Comparison of ENCODE assay signal across 8 cellular contexts in genomic region chr3:155849404-155849803, GRCh38. TPM values are rescaled to one million over a fixed set of nuclear protein-coding genes. Genes with fewer than 3 reads are reported as not detected.
A peak's percentile ranks its signal among the peaks of the same experiment; 100 is the strongest.
DNase-seq lines count a peak whose midpoint lies in the region; ATAC-seq and TF ChIP-seq lines count a peak whose summit lies in the region.
"Not testable (repeated sequence)": the region's sequence is repeated elsewhere in the genome, so short reads cannot be mapped to it uniquely, and the experiment has no call there.

No MANE protein-coding gene starts in this region.

- TF ChIP-seq CTCF in CD8-positive, alpha-beta T cell (IDR thresholded peaks at IDR 0.05); OCI-LY7 (conservative IDR thresholded peaks at IDR 0.05; ENCODE audit: low read length): not testable (repeated sequence)

- intact Hi-C loops in CD8-positive, alpha-beta T cell (cut with DNase I, micrococcal nuclease); OCI-LY7 (cut with micrococcal nuclease; ENCODE audit: unreplicated experiment); activated T-helper 1 cell treated with anti-CD3 and anti-CD28 coated beads, Interleukin-12 subunit alpha, Interleukin-12 subunit beta, Interleukin-2, Interleukin-4 antibody, amounts not matched to agents 30 ng/mL and 10 ng/mL and 1 ng/mL, durations not matched to agents 14 hours and 24 hours and 36 hours (cut with micrococcal nuclease); dendritic cell treated with granulocyte-macrophage colony-stimulating factor and Interleukin-4, amounts not matched to agents 40 ng/mL and 50 ng/mL, for 4 days (cut with micrococcal nuclease); naive thymus-derived CD4-positive, alpha-beta T cell (cut with micrococcal nuclease): not testable (repeated sequence)

- not testable (repeated sequence) for H3K27me3 ChIP-seq in CD8-positive, alpha-beta T cell (ENCODE audit: insufficient read depth, low read length); naive thymus-derived CD4-positive, alpha-beta T cell (ENCODE audit: control insufficient read depth in 2 of 2, insufficient read depth in 2 of 2, low read length in 2 of 2)

- H3K9me3 ChIP-seq in CD8-positive, alpha-beta T cell (ENCODE audit: low read length); OCI-LY7 (ENCODE audit: low read length); naive thymus-derived CD4-positive, alpha-beta T cell (ENCODE audit: control insufficient read depth in 2 of 3, low read length in 3 of 3): not testable (repeated sequence)

- not testable (repeated sequence) for H3K9me3 Mint-ChIP-seq in CD8-positive, alpha-beta T cell; T-helper 2 cell treated with Interferon-gamma antibody and Interleukin-4, amounts not matched to agents 5 μg/mL and 100 μg/mL, for 36 hours; activated T-helper 1 cell treated with anti-CD3 and anti-CD28 coated beads, Interleukin-12 subunit alpha, Interleukin-12 subunit beta, Interleukin-2, Interleukin-4 antibody, amounts not matched to agents 30 ng/mL and 10 ng/mL and 1 ng/mL, durations not matched to agents 14 hours and 24 hours and 36 hours; activated naive CD8-positive, alpha-beta T cell treated with anti-CD3 and anti-CD28 coated beads, Interleukin-2, amount 50 U/mL, for 24 hours; dendritic cell treated with granulocyte-macrophage colony-stimulating factor and Interleukin-4, amounts not matched to agents 40 ng/mL and 50 ng/mL, for 4 days; naive thymus-derived CD4-positive, alpha-beta T cell; stimulated activated effector memory CD8-positive, alpha-beta T cell treated with anti-CD3 and anti-CD28 coated beads, Interleukin-12 subunit alpha, Interleukin-12 subunit beta, amount 100 ng/mL, for 72 hours

- H3K27ac ChIP-seq in CD8-positive, alpha-beta T cell (ENCODE audit: low read depth, low read length); OCI-LY7 (ENCODE audit: low read depth, low read length, poor library complexity, severe bottlenecking); naive thymus-derived CD4-positive, alpha-beta T cell (ENCODE audit: low read depth, low read length): not testable (repeated sequence)

- not testable (repeated sequence) for H3K27me3 Mint-ChIP-seq in CD8-positive, alpha-beta T cell (ENCODE audit: low read depth); T-helper 2 cell treated with Interferon-gamma antibody and Interleukin-4, amounts not matched to agents 5 μg/mL and 100 μg/mL, for 36 hours (ENCODE audit: low read depth); activated T-helper 1 cell treated with anti-CD3 and anti-CD28 coated beads, Interleukin-12 subunit alpha, Interleukin-12 subunit beta, Interleukin-2, Interleukin-4 antibody, amounts not matched to agents 30 ng/mL and 10 ng/mL and 1 ng/mL, durations not matched to agents 14 hours and 24 hours and 36 hours (ENCODE audit: insufficient read depth); activated naive CD8-positive, alpha-beta T cell treated with anti-CD3 and anti-CD28 coated beads, Interleukin-2, amount 50 U/mL, for 24 hours; dendritic cell treated with granulocyte-macrophage colony-stimulating factor and Interleukin-4, amounts not matched to agents 40 ng/mL and 50 ng/mL, for 4 days; naive thymus-derived CD4-positive, alpha-beta T cell

- ATAC-seq in CD8-positive, alpha-beta T cell; activated naive CD8-positive, alpha-beta T cell treated with anti-CD3 and anti-CD28 coated beads, Interleukin-2, amount 50 U/mL, for 24 hours; naive thymus-derived CD4-positive, alpha-beta T cell; stimulated activated effector memory CD8-positive, alpha-beta T cell treated with anti-CD3 and anti-CD28 coated beads, Interleukin-12 subunit alpha, Interleukin-12 subunit beta, amount 100 ng/mL, for 72 hours: not testable (repeated sequence)

- 0 out of 2 replicates have a peak overlapping the region, but pooled peaks have one; percentile 5 for H3K4me2 ChIP-seq in OCI-LY7 (ENCODE audit: low read length)

- peak overlapping the region; percentile 39 for H3K4me3 Mint-ChIP-seq in CD8-positive, alpha-beta T cell
- peak overlapping the region; percentile 46 for H3K4me3 Mint-ChIP-seq in T-helper 2 cell treated with Interferon-gamma antibody and Interleukin-4, amounts not matched to agents 5 μg/mL and 100 μg/mL, for 36 hours
- peak overlapping the region; percentile 49 for H3K4me3 Mint-ChIP-seq in activated T-helper 1 cell treated with anti-CD3 and anti-CD28 coated beads, Interleukin-12 subunit alpha, Interleukin-12 subunit beta, Interleukin-2, Interleukin-4 antibody, amounts not matched to agents 30 ng/mL and 10 ng/mL and 1 ng/mL, durations not matched to agents 14 hours and 24 hours and 36 hours
- peak overlapping the region; percentile 29 for H3K4me3 Mint-ChIP-seq in activated naive CD8-positive, alpha-beta T cell treated with anti-CD3 and anti-CD28 coated beads, Interleukin-2, amount 50 U/mL, for 24 hours
- peak overlapping the region; percentile 34 for H3K4me3 Mint-ChIP-seq in dendritic cell treated with granulocyte-macrophage colony-stimulating factor and Interleukin-4, amounts not matched to agents 40 ng/mL and 50 ng/mL, for 4 days
- H3K4me3 Mint-ChIP-seq in naive thymus-derived CD4-positive, alpha-beta T cell, result peak overlapping the region in 9 of 10 donors; percentile 36 to 65 (median 59)
- peak overlapping the region; percentile 41 for H3K4me3 Mint-ChIP-seq in stimulated activated effector memory CD8-positive, alpha-beta T cell treated with anti-CD3 and anti-CD28 coated beads, Interleukin-12 subunit alpha, Interleukin-12 subunit beta, amount 100 ng/mL, for 72 hours

- H3K27ac Mint-ChIP-seq in CD8-positive, alpha-beta T cell; T-helper 2 cell treated with Interferon-gamma antibody and Interleukin-4, amounts not matched to agents 5 μg/mL and 100 μg/mL, for 36 hours; activated T-helper 1 cell treated with anti-CD3 and anti-CD28 coated beads, Interleukin-12 subunit alpha, Interleukin-12 subunit beta, Interleukin-2, Interleukin-4 antibody, amounts not matched to agents 30 ng/mL and 10 ng/mL and 1 ng/mL, durations not matched to agents 14 hours and 24 hours and 36 hours; activated naive CD8-positive, alpha-beta T cell treated with anti-CD3 and anti-CD28 coated beads, Interleukin-2, amount 50 U/mL, for 24 hours; dendritic cell treated with granulocyte-macrophage colony-stimulating factor and Interleukin-4, amounts not matched to agents 40 ng/mL and 50 ng/mL, for 4 days; naive thymus-derived CD4-positive, alpha-beta T cell: not testable (repeated sequence)
- peak overlapping the region; percentile 58 for H3K27ac Mint-ChIP-seq in stimulated activated effector memory CD8-positive, alpha-beta T cell treated with anti-CD3 and anti-CD28 coated beads, Interleukin-12 subunit alpha, Interleukin-12 subunit beta, amount 100 ng/mL, for 72 hours

- CTCF ChIA-PET in CD8-positive, alpha-beta T cell (lab: Charles Lee), result interaction anchor here (2.4 kb wide), 1 partner anchor 43 kb away, joined by 10 read pairs; the partner anchor contains the start of gene C3orf33
- CTCF ChIA-PET in OCI-LY7 (lab: Charles Lee; ENCODE audit: unreplicated experiment), result not testable (repeated sequence)
- CTCF ChIA-PET in naive thymus-derived CD4-positive, alpha-beta T cell (lab: Charles Lee), result interaction anchor here (1.6 kb wide), 1 partner anchor 43 kb away, joined by 5 read pairs; the partner anchor contains the start of gene C3orf33

- not testable (repeated sequence) for H3K9me2 ChIP-seq in OCI-LY7 (ENCODE audit: insufficient read depth, low read length)

- H3K4me3 ChIP-seq in CD8-positive, alpha-beta T cell (ENCODE audit: low read depth, low read length); OCI-LY7 (ENCODE audit: low read depth, low read length, poor library complexity, severe bottlenecking); naive thymus-derived CD4-positive, alpha-beta T cell (ENCODE audit: low read length): not testable (repeated sequence)

- H3K79me2 ChIP-seq in OCI-LY7 (ENCODE audit: insufficient read depth, low read depth, low read length), result peaks cover 83% of the 10 kb centered on the region

- not testable (repeated sequence) for H2AFZ ChIP-seq in OCI-LY7 (ENCODE audit: low read length)

- POLR2A ChIA-PET in CD8-positive, alpha-beta T cell (lab: Charles Lee), result not testable (repeated sequence)
- POLR2A ChIA-PET in OCI-LY7 (lab: Charles Lee), result interaction anchor here (0.7 to 1.2 kb wide), 4 partner anchors 9 to 965 kb away, joined by 3 to 5 read pairs (median 4); no protein-coding TSS in a partner anchor
- POLR2A ChIA-PET in naive thymus-derived CD4-positive, alpha-beta T cell (lab: Charles Lee), result interaction anchor here (0.7 kb wide), 1 partner anchor 12 kb away, joined by 3 read pairs; no protein-coding TSS in a partner anchor

- H3K4me1 ChIP-seq in CD8-positive, alpha-beta T cell (ENCODE audit: insufficient read depth, low read length), result peaks cover 56% of the 10 kb centered on the region
- H3K4me1 ChIP-seq in OCI-LY7 (ENCODE audit: insufficient read depth, low read length, poor library complexity, severe bottlenecking), result peaks cover 17% of the 10 kb centered on the region
- H3K4me1 ChIP-seq in naive thymus-derived CD4-positive, alpha-beta T cell (ENCODE audit: control insufficient read depth in 2 of 2, insufficient read depth in 2 of 2, low read length in 2 of 2), result peaks cover 18 to 44% of the 10 kb centered on the region in 2 donors

- H4K20me1 ChIP-seq in OCI-LY7 (ENCODE audit: insufficient read depth, low read length), result peaks cover 18% of the 10 kb centered on the region

- H3K36me3 Mint-ChIP-seq in CD8-positive, alpha-beta T cell, result peaks cover 42% of the 10 kb centered on the region
- peaks cover 43% of the 10 kb centered on the region for H3K36me3 Mint-ChIP-seq in T-helper 2 cell treated with Interferon-gamma antibody and Interleukin-4, amounts not matched to agents 5 μg/mL and 100 μg/mL, for 36 hours (ENCODE audit: low read depth)
- peaks cover 38% of the 10 kb centered on the region for H3K36me3 Mint-ChIP-seq in activated T-helper 1 cell treated with anti-CD3 and anti-CD28 coated beads, Interleukin-12 subunit alpha, Interleukin-12 subunit beta, Interleukin-2, Interleukin-4 antibody, amounts not matched to agents 30 ng/mL and 10 ng/mL and 1 ng/mL, durations not matched to agents 14 hours and 24 hours and 36 hours (ENCODE audit: low read depth)
- H3K36me3 Mint-ChIP-seq in activated naive CD8-positive, alpha-beta T cell treated with anti-CD3 and anti-CD28 coated beads, Interleukin-2, amount 50 U/mL, for 24 hours (ENCODE audit: low read depth), result peaks cover 48% of the 10 kb centered on the region
- H3K36me3 Mint-ChIP-seq in dendritic cell treated with granulocyte-macrophage colony-stimulating factor and Interleukin-4, amounts not matched to agents 40 ng/mL and 50 ng/mL, for 4 days (ENCODE audit: low read depth), result peaks cover 51% of the 10 kb centered on the region
- peaks cover 0 to 29% (median 12%) of the 10 kb centered on the region in 5 donors for H3K36me3 Mint-ChIP-seq in naive thymus-derived CD4-positive, alpha-beta T cell
- peaks cover 80% of the 10 kb centered on the region for H3K36me3 Mint-ChIP-seq in stimulated activated effector memory CD8-positive, alpha-beta T cell treated with anti-CD3 and anti-CD28 coated beads, Interleukin-12 subunit alpha, Interleukin-12 subunit beta, amount 100 ng/mL, for 72 hours

- DNase-seq in CD8-positive, alpha-beta T cell; OCI-LY7 (ENCODE audit: low spot score); T-helper 2 cell treated with Interferon-gamma antibody and Interleukin-4, amounts not matched to agents 5 μg/mL and 100 μg/mL, for 36 hours (ENCODE audit: low spot score); activated T-helper 1 cell treated with anti-CD3 and anti-CD28 coated beads, Interleukin-12 subunit alpha, Interleukin-12 subunit beta, Interleukin-2, Interleukin-4 antibody, amounts not matched to agents 30 ng/mL and 10 ng/mL and 1 ng/mL, durations not matched to agents 14 hours and 24 hours and 36 hours (ENCODE audit: low spot score); activated naive CD8-positive, alpha-beta T cell treated with anti-CD3 and anti-CD28 coated beads, Interleukin-2, amount 50 U/mL, for 24 hours; naive thymus-derived CD4-positive, alpha-beta T cell; stimulated activated effector memory CD8-positive, alpha-beta T cell treated with anti-CD3 and anti-CD28 coated beads, Interleukin-12 subunit alpha, Interleukin-12 subunit beta, amount 100 ng/mL, for 72 hours (ENCODE audit: low spot score in 2 of 2): not testable (repeated sequence)

- H3K36me3 ChIP-seq in CD8-positive, alpha-beta T cell (ENCODE audit: insufficient read depth, low read length); naive thymus-derived CD4-positive, alpha-beta T cell (ENCODE audit: control insufficient read depth in 2 of 3, insufficient read depth in 3 of 3, low read length in 3 of 3): not testable (repeated sequence)
- H3K36me3 ChIP-seq in OCI-LY7 (ENCODE audit: insufficient read depth, low read length), result peaks cover 32% of the 10 kb centered on the region; the same call in 1 of the 2 replicates

- not testable (repeated sequence) for BruUV-seq in OCI-LY7 (replicated peaks; lab: Mats Ljungman, UMichigan)

- peaks cover 70% of the 10 kb centered on the region for H3K4me1 Mint-ChIP-seq in CD8-positive, alpha-beta T cell (ENCODE audit: low read depth)
- H3K4me1 Mint-ChIP-seq in T-helper 2 cell treated with Interferon-gamma antibody and Interleukin-4, amounts not matched to agents 5 μg/mL and 100 μg/mL, for 36 hours (ENCODE audit: low read depth), result peaks cover 32% of the 10 kb centered on the region
- H3K4me1 Mint-ChIP-seq in activated T-helper 1 cell treated with anti-CD3 and anti-CD28 coated beads, Interleukin-12 subunit alpha, Interleukin-12 subunit beta, Interleukin-2, Interleukin-4 antibody, amounts not matched to agents 30 ng/mL and 10 ng/mL and 1 ng/mL, durations not matched to agents 14 hours and 24 hours and 36 hours (ENCODE audit: low read depth), result peaks cover 54% of the 10 kb centered on the region
- H3K4me1 Mint-ChIP-seq in activated naive CD8-positive, alpha-beta T cell treated with anti-CD3 and anti-CD28 coated beads, Interleukin-2, amount 50 U/mL, for 24 hours, result peaks cover 61% of the 10 kb centered on the region
- H3K4me1 Mint-ChIP-seq in dendritic cell treated with granulocyte-macrophage colony-stimulating factor and Interleukin-4, amounts not matched to agents 40 ng/mL and 50 ng/mL, for 4 days (ENCODE audit: low read depth), result peaks cover 56% of the 10 kb centered on the region
- H3K4me1 Mint-ChIP-seq in naive thymus-derived CD4-positive, alpha-beta T cell, result peaks cover 40 to 76% (median 63%) of the 10 kb centered on the region in 7 donors
- peaks cover 60% of the 10 kb centered on the region for H3K4me1 Mint-ChIP-seq in stimulated activated effector memory CD8-positive, alpha-beta T cell treated with anti-CD3 and anti-CD28 coated beads, Interleukin-12 subunit alpha, Interleukin-12 subunit beta, amount 100 ng/mL, for 72 hours

RNA-seq across cellular contexts. Expression of gene SLC33A1, which starts 4.8 kb away (rescaled TPM):
- 10 to 100 TPM; 12.6 to 12.9 TPM for total RNA-seq in CD8-positive, alpha-beta T cell
- total RNA-seq in OCI-LY7 (2014; rRNA removed; shearing (Covaris generic)), result 20.9 and 21.9 TPM in 2 replicates
- total RNA-seq in OCI-LY7 (2022), result 26.4 and 27.6 TPM in 2 replicates
- 27.4 and 30.7 TPM in 2 replicates for total RNA-seq in activated T-helper 1 cell treated with anti-CD3 and anti-CD28 coated beads, Interleukin-12 subunit alpha, Interleukin-12 subunit beta, Interleukin-2, Interleukin-4 antibody, amounts not matched to agents 30 ng/mL and 10 ng/mL and 1 ng/mL, durations not matched to agents 14 hours and 24 hours and 36 hours
- 10 to 100 TPM; 19.8 to 40.8 (median 31.9) TPM for total RNA-seq in naive thymus-derived CD4-positive, alpha-beta T cell
- 10 to 100 TPM in 1 of 2 donors, 1 to 10 TPM in 1; 9.4 to 14.5 TPM for polyA plus RNA-seq in naive thymus-derived CD4-positive, alpha-beta T cell

RNA-seq across cellular contexts. Expression of gene GMPS, which starts 21.0 kb away (rescaled TPM):
- 10 to 100 TPM; 29.6 to 31.7 TPM for total RNA-seq in CD8-positive, alpha-beta T cell
- 32.3 and 37.6 TPM in 2 replicates for total RNA-seq in OCI-LY7 (2014; rRNA removed; shearing (Covaris generic))
- 116 and 118 TPM in 2 replicates for total RNA-seq in OCI-LY7 (2022)
- total RNA-seq in activated T-helper 1 cell treated with anti-CD3 and anti-CD28 coated beads, Interleukin-12 subunit alpha, Interleukin-12 subunit beta, Interleukin-2, Interleukin-4 antibody, amounts not matched to agents 30 ng/mL and 10 ng/mL and 1 ng/mL, durations not matched to agents 14 hours and 24 hours and 36 hours, result 131 and 144 TPM in 2 replicates
- 10 to 100 TPM; 36.3 to 85.1 (median 45.4) TPM for total RNA-seq in naive thymus-derived CD4-positive, alpha-beta T cell
- polyA plus RNA-seq in naive thymus-derived CD4-positive, alpha-beta T cell, result 10 to 100 TPM; 57.9 to 73.1 TPM

RNA-seq across cellular contexts. Expression of gene C3orf33, which starts 43.3 kb away (rescaled TPM):
- total RNA-seq in CD8-positive, alpha-beta T cell, result 1 to 10 TPM; 4.6 to 4.7 TPM
- 0.38 and 0.49 TPM in 2 replicates for total RNA-seq in OCI-LY7 (2014; rRNA removed; shearing (Covaris generic))
- 0.40 and 0.74 TPM in 2 replicates for total RNA-seq in OCI-LY7 (2022)
- total RNA-seq in activated T-helper 1 cell treated with anti-CD3 and anti-CD28 coated beads, Interleukin-12 subunit alpha, Interleukin-12 subunit beta, Interleukin-2, Interleukin-4 antibody, amounts not matched to agents 30 ng/mL and 10 ng/mL and 1 ng/mL, durations not matched to agents 14 hours and 24 hours and 36 hours, result 1.9 and 2.0 TPM in 2 replicates
- total RNA-seq in naive thymus-derived CD4-positive, alpha-beta T cell, result 1 to 10 TPM; 1.1 to 4.6 (median 2.7) TPM
- polyA plus RNA-seq in naive thymus-derived CD4-positive, alpha-beta T cell, result 1 to 10 TPM; 3.9 to 4.3 TPM
